ENCODE assay signal across 8 cellular contexts in the genomic region with DNA sequence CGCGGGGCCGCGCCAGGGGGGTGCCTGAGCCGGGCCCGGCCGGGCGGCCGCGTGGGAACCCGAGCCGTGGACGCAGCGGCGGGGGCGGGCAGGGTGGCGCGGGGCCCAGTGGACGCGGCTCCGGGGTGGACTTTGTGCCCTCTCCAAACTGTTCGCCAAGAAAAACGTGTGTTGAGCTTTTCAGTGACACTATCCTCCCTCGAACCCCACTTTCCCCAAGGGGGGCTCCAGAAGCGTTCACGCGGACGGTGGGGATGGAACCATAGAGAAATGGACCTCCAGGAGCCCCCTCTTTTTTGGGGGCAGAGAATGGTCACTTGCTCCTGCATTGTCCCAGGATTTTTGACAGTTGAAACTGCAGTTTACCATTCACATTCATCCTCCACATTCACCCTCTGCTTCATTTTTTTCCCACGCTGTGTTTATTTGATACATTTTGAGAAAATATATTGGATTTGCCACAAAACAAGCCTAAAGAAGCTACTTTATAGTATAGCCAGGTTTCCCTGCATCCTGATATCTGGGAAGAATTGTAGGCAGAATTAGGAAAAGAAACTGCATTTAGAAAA. TPM values are rescaled to one million over a fixed set of nuclear protein-coding genes. Genes with fewer than 3 reads are reported as not detected.
DNase-seq lines count a peak whose midpoint lies in the region; ATAC-seq and TF ChIP-seq lines count a peak whose summit lies in the region.

No MANE protein-coding gene starts in this region.

- TF ChIP-seq CTCF in MM.1S (IDR thresholded peaks at IDR 0.05; ENCODE audit: low read length), result no peak
- no peak for TF ChIP-seq CTCF in neural progenitor cell (IDR thresholded peaks at IDR 0.05)

- H3K4me2 ChIP-seq in MM.1S (ENCODE audit: low read depth, low read length) (peak overlapping the region; percentile 95), neural progenitor cell (peak overlapping the region; percentile 81)

- peaks cover under 1 to 17% of the 10 kb centered on the region in 2 donors for H3K36me3 Mint-ChIP-seq in CD4-positive, alpha-beta memory T cell
- H3K36me3 Mint-ChIP-seq in neural progenitor cell, result no peaks in the 10 kb centered on the region

- no peaks in the 10 kb centered on the region for H3K27me3 ChIP-seq in CD4-positive, alpha-beta memory T cell (ENCODE audit: insufficient read depth, low read length)
- H3K27me3 ChIP-seq in MM.1S (replicated peaks; ENCODE audit: insufficient read depth, low read length) (no peaks in the 10 kb centered on the region), duodenal mucosa (ENCODE audit: control insufficient read depth in 1 of 2, insufficient read depth in 2 of 2, low read length in 2 of 2) (no peaks in the 10 kb centered on the region), neural progenitor cell (peaks cover 12% of the 10 kb centered on the region)

- POLR2A ChIA-PET in CD4-positive, alpha-beta memory T cell (lab: Charles Lee; ENCODE audit: partially characterized antibody), result interaction anchor here (0.8 to 6.4 kb wide), 9 partner anchors 30 to 1287 kb away, joined by 3 to 45 read pairs (median 3); partner anchors contain the start of gene TMEM14C

- CTCF ChIA-PET in CD4-positive, alpha-beta memory T cell (lab: Charles Lee; ENCODE audit: partially characterized antibody), result interaction anchor here (0.9 to 3.1 kb wide), 3 partner anchors 224 to 292 kb away, joined by 3 to 13 read pairs (median 4); no protein-coding TSS in a partner anchor

- H2AFZ ChIP-seq in MM.1S (ENCODE audit: low read length) (no peak overlapping the region), neural progenitor cell (replicated peaks) (peak overlapping the region; percentile 71)

- peaks cover 23 to 41% (median 32%) of the 10 kb centered on the region in 4 donors for H3K4me1 Mint-ChIP-seq in CD4-positive, alpha-beta memory T cell
- peaks cover 37% of the 10 kb centered on the region for H3K4me1 Mint-ChIP-seq in neural progenitor cell

- no peak for DNase-seq in CD4-positive, alpha-beta memory T cell
- no peak for DNase-seq in MM.1S
- no peak for DNase-seq in neural progenitor cell (ENCODE audit: low spot score)
- DNase-seq in NCI-H69 (lab: John Stamatoyannopoulos, UW), result no peak

- peak overlapping the region; percentile 94 to 100 (median 97) for H3K27ac Mint-ChIP-seq in CD4-positive, alpha-beta memory T cell
- no peak overlapping the region for H3K27ac Mint-ChIP-seq in neural progenitor cell

- peaks cover 30% of the 10 kb centered on the region for H3F3A ChIP-seq in MM.1S (ENCODE audit: insufficient read depth, low read length)
- peaks cover 43% of the 10 kb centered on the region for H3F3A ChIP-seq in neural progenitor cell (ENCODE audit: low read depth)

- peaks cover 0 to 3% of the 10 kb centered on the region in 2 donors for H3K27me3 Mint-ChIP-seq in CD4-positive, alpha-beta memory T cell
- peaks cover 9% of the 10 kb centered on the region for H3K27me3 Mint-ChIP-seq in neural progenitor cell (ENCODE audit: insufficient read depth, low read depth)

- H3K9me3 ChIP-seq in CD4-positive, alpha-beta memory T cell (ENCODE audit: control insufficient read depth in 1 of 2, low read length in 2 of 2), result no peaks in the 10 kb centered on the region
- no peaks in the 10 kb centered on the region for H3K9me3 ChIP-seq in MM.1S (replicated peaks; ENCODE audit: insufficient read depth, low read length)
- no peaks in the 10 kb centered on the region for H3K9me3 ChIP-seq in duodenal mucosa (ENCODE audit: control insufficient read depth in 1 of 2, low read length in 2 of 2)
- H3K9me3 ChIP-seq in neural progenitor cell (ENCODE audit: low read depth), result no peaks in the 10 kb centered on the region

- peaks cover 0 to 3% (median 0%) of the 10 kb centered on the region in 8 donors for H3K9me3 Mint-ChIP-seq in CD4-positive, alpha-beta memory T cell
- no peaks in the 10 kb centered on the region for H3K9me3 Mint-ChIP-seq in neural progenitor cell

- H3K36me3 ChIP-seq in CD4-positive, alpha-beta memory T cell (ENCODE audit: insufficient read depth, low read length), result no peaks in the 10 kb centered on the region
- no peaks in the 10 kb centered on the region for H3K36me3 ChIP-seq in MM.1S (replicated peaks; ENCODE audit: insufficient read depth, low read length)
- H3K36me3 ChIP-seq in duodenal mucosa (ENCODE audit: control insufficient read depth in 1 of 2, insufficient read depth in 2 of 2, low read length in 2 of 2), result no peaks in the 10 kb centered on the region
- peaks cover 2% of the 10 kb centered on the region for H3K36me3 ChIP-seq in neural progenitor cell

- H3K79me2 ChIP-seq in MM.1S (ENCODE audit: low read length) (peaks cover 34% of the 10 kb centered on the region), neural progenitor cell (ENCODE audit: low read depth) (peaks cover 25% of the 10 kb centered on the region)

- H3K4me3 ChIP-seq in CD4-positive, alpha-beta memory T cell (ENCODE audit: low read length in 2 of 2), result peak overlapping the region; percentile 85 to 98
- H3K4me3 ChIP-seq in MM.1S (ENCODE audit: low read length) (peak overlapping the region; percentile 66), duodenal mucosa (ENCODE audit: low read depth in 1 of 2, low read length in 2 of 2) (peak overlapping the region; percentile 67 to 91), neural progenitor cell (peak overlapping the region; percentile 85)

- H4K20me1 ChIP-seq in MM.1S (ENCODE audit: insufficient read depth, low read length), result no peaks in the 10 kb centered on the region
- no peaks in the 10 kb centered on the region for H4K20me1 ChIP-seq in neural progenitor cell (ENCODE audit: low read depth)

- peak overlapping the region; percentile 99 for H3K27ac ChIP-seq in CD4-positive, alpha-beta memory T cell (ENCODE audit: low read depth, low read length)
- H3K27ac ChIP-seq in MM.1S (ENCODE audit: low read length), result peak overlapping the region; percentile 99
- H3K27ac ChIP-seq in duodenal mucosa (ENCODE audit: low read depth, low read length), result peak overlapping the region; percentile 84
- H3K27ac ChIP-seq in neural progenitor cell, result no peak overlapping the region

- H3K9me2 ChIP-seq in MM.1S (replicated peaks; ENCODE audit: insufficient read depth, low read length), result no peaks in the 10 kb centered on the region

- H3K9ac ChIP-seq in MM.1S (ENCODE audit: low read length) (peak overlapping the region; percentile 91), duodenal mucosa (ENCODE audit: low read depth in 1 of 2, low read length in 2 of 2) (peak overlapping the region; percentile 91 to 96), neural progenitor cell (no peak overlapping the region)

- intact Hi-C loops in CD4-positive, alpha-beta memory T cell (cut with micrococcal nuclease), result loop anchor here (2.0 to 5.0 kb wide), 5 partner anchors 30 to 1317 kb away; partner anchors contain the start of genes C6orf52 and PAK1IP1

- H3K4me3 Mint-ChIP-seq in CD4-positive, alpha-beta memory T cell, result peak overlapping the region; percentile 85 to 96 (median 92)
- peak overlapping the region; percentile 95 for H3K4me3 Mint-ChIP-seq in neural progenitor cell

- no peak for ATAC-seq in HG02588 (IDR thresholded peaks at IDR 0.05; ENCODE audit: unreplicated experiment)
- no peak for ATAC-seq in HG02938 (IDR thresholded peaks at IDR 0.05; ENCODE audit: unreplicated experiment)
- ATAC-seq in HG03439 (IDR thresholded peaks at IDR 0.05; ENCODE audit: unreplicated experiment), result no peak

- H3K4me1 ChIP-seq in CD4-positive, alpha-beta memory T cell (ENCODE audit: insufficient read depth, low read length), result peaks cover 37% of the 10 kb centered on the region
- peaks cover 10% of the 10 kb centered on the region; the same call in 1 of the 2 replicates for H3K4me1 ChIP-seq in MM.1S (ENCODE audit: low read length)
- H3K4me1 ChIP-seq in duodenal mucosa (ENCODE audit: control insufficient read depth in 1 of 2, insufficient read depth in 2 of 2, low read length in 2 of 2), result peaks cover 21 to 22% of the 10 kb centered on the region in 2 donors
- peaks cover 29% of the 10 kb centered on the region for H3K4me1 ChIP-seq in neural progenitor cell

RNA-seq across cellular contexts. Expression of gene HIVEP1, which starts 2.8 kb away (rescaled TPM):
- total RNA-seq in CD4-positive, alpha-beta memory T cell, result 10 to 100 TPM; 16.6 to 17.6 TPM
- polyA plus RNA-seq in CD4-positive, alpha-beta memory T cell, result 1 to 10 TPM in 1 of 2 donors, under 1 TPM in 1; 0.47 to 7.2 TPM
- total RNA-seq in neural progenitor cell (ENCODE audit: low replicate concordance), result 21.6 and 23.3 TPM in 2 replicates
